In the genomic region with DNA sequence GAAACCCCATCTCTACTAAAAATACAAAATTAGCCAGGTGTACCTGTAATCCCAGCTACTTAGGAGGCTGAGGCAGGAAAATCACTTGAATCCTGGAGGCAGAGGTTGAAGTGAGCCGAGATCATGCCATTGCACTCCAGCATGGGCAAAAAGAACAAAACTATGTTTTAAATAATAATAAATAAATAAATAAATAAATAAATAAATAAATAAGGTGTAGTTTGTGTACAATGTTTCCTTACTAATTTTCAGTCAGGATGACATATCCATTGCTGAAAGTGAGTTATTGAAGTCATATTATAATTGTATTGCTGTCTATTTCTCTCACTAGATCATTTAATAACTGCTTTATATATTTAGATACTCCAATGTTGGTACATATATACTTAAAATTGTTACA, we compare ENCODE assay signal across 23 cellular contexts.
"Had no signal": no experiment of that assay in that cellular context is flagged by ENCODE, and none has a peak within 500 bp of the region (broad histone marks: within the 10 kb centered on the region; RNA-seq: fewer than 3 reads in every experiment).

No MANE protein-coding gene starts in this region.

- H3K27ac ChIP-seq: colonic mucosa, coronary artery, dorsolateral prefrontal cortex, epithelial cell of prostate, esophagus muscularis mucosa, esophagus squamous epithelium, foreskin keratinocyte, gastrocnemius medialis, gastroesophageal sphincter, heart left ventricle, heart right ventricle had no signal

- H3K4me3 ChIP-seq: colonic mucosa, coronary artery, dorsolateral prefrontal cortex, esophagus muscularis mucosa, esophagus squamous epithelium, gastrocnemius medialis, gastroesophageal sphincter, heart left ventricle, heart right ventricle had no signal

- H3K36me3 ChIP-seq: colonic mucosa, esophagus muscularis mucosa, esophagus squamous epithelium, gastrocnemius medialis, gastroesophageal sphincter, heart left ventricle, heart right ventricle had no signal

- H3K4me1 ChIP-seq: colonic mucosa, esophagus muscularis mucosa, esophagus squamous epithelium, foreskin keratinocyte, gastrocnemius medialis, gastroesophageal sphincter, heart left ventricle, heart right ventricle had no signal

- DNase-seq: colonic mucosa; cortex of kidney; dermis blood vessel endothelial cell; dorsolateral prefrontal cortex; effector CD4-positive, alpha-beta T cell; effector CD8-positive, alpha-beta T cell; effector memory CD4-positive, alpha-beta T cell; effector memory CD8-positive, alpha-beta T cell; endodermal cell; erythroblast; esophagus squamous epithelium; foreskin fibroblast; foreskin keratinocyte; foreskin melanocyte; gastrocnemius medialis; glutamatergic neuron; head of caudate nucleus; heart left ventricle; heart right ventricle had no signal

- H3K9me3 ChIP-seq: colonic mucosa, gastrocnemius medialis, gastroesophageal sphincter had no signal
